ENCODE assay signal across 28 cellular contexts in genomic region chr3:103730744-103731143, GRCh38.
"Had no signal": no experiment of that assay in that cellular context is flagged by ENCODE, and none has a peak within 500 bp of the region (broad histone marks: within the 10 kb centered on the region; RNA-seq: fewer than 3 reads in every experiment).

No MANE protein-coding gene starts in this region.

- H3K27me3 ChIP-seq: colonic mucosa, dorsolateral prefrontal cortex, esophagus muscularis mucosa, esophagus squamous epithelium, foreskin keratinocyte, gastrocnemius medialis, gastroesophageal sphincter, heart left ventricle, heart right ventricle had no signal

- H3K4me1 ChIP-seq: colonic mucosa, esophagus muscularis mucosa, esophagus squamous epithelium, foreskin keratinocyte, gastrocnemius medialis, gastroesophageal sphincter, heart left ventricle, heart right ventricle had no signal

- H3K27ac ChIP-seq: colonic mucosa, coronary artery, dorsolateral prefrontal cortex, epithelial cell of prostate, esophagus muscularis mucosa, esophagus squamous epithelium, foreskin keratinocyte, gastrocnemius medialis, gastroesophageal sphincter, heart left ventricle, heart right ventricle had no signal

- H3K36me3 ChIP-seq: colonic mucosa, esophagus muscularis mucosa, esophagus squamous epithelium, gastrocnemius medialis, gastroesophageal sphincter, heart left ventricle, heart right ventricle had no signal

- DNase-seq: colonic mucosa; cortex of kidney; dermis blood vessel endothelial cell; dorsolateral prefrontal cortex; effector CD4-positive, alpha-beta T cell; effector CD8-positive, alpha-beta T cell; effector memory CD4-positive, alpha-beta T cell; effector memory CD8-positive, alpha-beta T cell; endodermal cell; erythroblast; esophagus squamous epithelium; foreskin fibroblast; foreskin keratinocyte; foreskin melanocyte; gastrocnemius medialis; glutamatergic neuron; head of caudate nucleus; heart left ventricle; heart right ventricle had no signal

- H3K9me3 ChIP-seq: colonic mucosa, esophagus muscularis mucosa, esophagus squamous epithelium, gastrocnemius medialis, gastroesophageal sphincter had no signal

- H3K4me3 ChIP-seq: colonic mucosa, coronary artery, dorsolateral prefrontal cortex, esophagus muscularis mucosa, esophagus squamous epithelium, gastrocnemius medialis, gastroesophageal sphincter, heart left ventricle, heart right ventricle had no signal

- FAIRE-seq: colon, endometrium, endothelial cell of umbilical vein, frontal cortex had no signal

- ATAC-seq: effector memory CD8-positive, alpha-beta T cell; esophagus mucosa; foreskin keratinocyte; gastrocnemius medialis; gastroesophageal sphincter; heart left ventricle; heart right ventricle had no signal
